Comparison of ENCODE assay signal across 1 cellular context in the genomic region with DNA sequence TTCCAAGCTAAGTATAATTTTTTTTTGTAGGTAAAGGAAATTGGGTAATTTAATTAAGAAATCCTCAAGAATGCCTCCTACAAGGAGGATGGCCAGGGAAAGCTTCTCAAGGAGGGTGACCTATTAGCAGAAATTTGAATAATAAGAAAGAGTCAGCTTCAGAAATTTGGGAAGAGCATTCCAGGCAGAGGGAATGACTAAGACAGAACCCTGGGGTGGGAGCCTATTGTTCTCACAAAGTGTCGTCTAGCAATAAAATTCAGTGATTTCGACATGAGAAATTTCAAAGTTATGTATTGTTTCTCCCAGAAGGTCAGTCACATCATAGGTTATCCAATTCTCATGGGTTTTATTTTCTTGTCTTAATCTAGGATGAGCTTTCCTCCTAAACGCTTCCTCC.
TF ChIP-seq lines count a peak whose summit lies in the region.

No MANE protein-coding gene starts in this region.

TF ChIP-seq in H1, 55 proteins besides CTCF, POLR2A, EP300 and RAD21 (continued from another document):
- TF ChIP-seq CBX5 (IDR thresholded peaks at IDR 0.05; ENCODE audit: low read depth, low read length) = no peak
- TF ChIP-seq BCL11A (IDR thresholded peaks at IDR 0.05; ENCODE audit: low read depth in 2 of 2, low read length in 2 of 2) = no peak
- no peak for TF ChIP-seq YY1 (IDR thresholded peaks at IDR 0.05; ENCODE audit: low read depth, low read length)
- no peak for TF ChIP-seq SIN3A (conservative IDR thresholded peaks at IDR 0.05 in 1 of 2, IDR thresholded peaks at IDR 0.05 in 1 of 2; ENCODE audit: low read depth in 1 of 2, low read length in 2 of 2)
- no peak for TF ChIP-seq TCF12 (IDR thresholded peaks at IDR 0.05; ENCODE audit: low read depth, low read length)
- TF ChIP-seq FOSL1 (IDR thresholded peaks at IDR 0.05; ENCODE audit: insufficient read depth, low read depth, low read length) = no peak
- no peak for TF ChIP-seq GTF2F1 (IDR thresholded peaks at IDR 0.05; ENCODE audit: borderline replicate concordance, low read depth, low read length)
- no peak for TF ChIP-seq POLR2AphosphoS5 (IDR thresholded peaks at IDR 0.05; ENCODE audit: low read depth, low read length)
- no peak for TF ChIP-seq SP2 (IDR thresholded peaks at IDR 0.05; ENCODE audit: low read length)
- no peak for TF ChIP-seq PHF8 (conservative IDR thresholded peaks at IDR 0.05; ENCODE audit: low read depth, low read length)
- no peak for TF ChIP-seq GABPA (IDR thresholded peaks at IDR 0.05; ENCODE audit: borderline replicate concordance, insufficient read depth, low read length)
- TF ChIP-seq CEBPB (IDR thresholded peaks at IDR 0.05; ENCODE audit: low read depth, low read length) = peak; percentile 3; the same call in 1 of the 2 replicates
- no peak for TF ChIP-seq RNF2 (IDR thresholded peaks at IDR 0.05; ENCODE audit: borderline replicate concordance, low read depth, low read length, missing control alignments, poor library complexity, severe bottlenecking)
- TF ChIP-seq SIX5 (IDR thresholded peaks at IDR 0.05; ENCODE audit: low read depth, low read length) = no peak
- TF ChIP-seq JUN (IDR thresholded peaks at IDR 0.05; ENCODE audit: low read depth, low read length) = 0 out of 2 replicates have a peak, but pooled peaks have one; percentile 20
- peak; percentile 53 for TF ChIP-seq TEAD4 (IDR thresholded peaks at IDR 0.05; ENCODE audit: low read depth, low read length)
- TF ChIP-seq KDM4A (IDR thresholded peaks at IDR 0.05; ENCODE audit: low read depth, low read length, severe bottlenecking) = no peak
- TF ChIP-seq, protein P1, sequence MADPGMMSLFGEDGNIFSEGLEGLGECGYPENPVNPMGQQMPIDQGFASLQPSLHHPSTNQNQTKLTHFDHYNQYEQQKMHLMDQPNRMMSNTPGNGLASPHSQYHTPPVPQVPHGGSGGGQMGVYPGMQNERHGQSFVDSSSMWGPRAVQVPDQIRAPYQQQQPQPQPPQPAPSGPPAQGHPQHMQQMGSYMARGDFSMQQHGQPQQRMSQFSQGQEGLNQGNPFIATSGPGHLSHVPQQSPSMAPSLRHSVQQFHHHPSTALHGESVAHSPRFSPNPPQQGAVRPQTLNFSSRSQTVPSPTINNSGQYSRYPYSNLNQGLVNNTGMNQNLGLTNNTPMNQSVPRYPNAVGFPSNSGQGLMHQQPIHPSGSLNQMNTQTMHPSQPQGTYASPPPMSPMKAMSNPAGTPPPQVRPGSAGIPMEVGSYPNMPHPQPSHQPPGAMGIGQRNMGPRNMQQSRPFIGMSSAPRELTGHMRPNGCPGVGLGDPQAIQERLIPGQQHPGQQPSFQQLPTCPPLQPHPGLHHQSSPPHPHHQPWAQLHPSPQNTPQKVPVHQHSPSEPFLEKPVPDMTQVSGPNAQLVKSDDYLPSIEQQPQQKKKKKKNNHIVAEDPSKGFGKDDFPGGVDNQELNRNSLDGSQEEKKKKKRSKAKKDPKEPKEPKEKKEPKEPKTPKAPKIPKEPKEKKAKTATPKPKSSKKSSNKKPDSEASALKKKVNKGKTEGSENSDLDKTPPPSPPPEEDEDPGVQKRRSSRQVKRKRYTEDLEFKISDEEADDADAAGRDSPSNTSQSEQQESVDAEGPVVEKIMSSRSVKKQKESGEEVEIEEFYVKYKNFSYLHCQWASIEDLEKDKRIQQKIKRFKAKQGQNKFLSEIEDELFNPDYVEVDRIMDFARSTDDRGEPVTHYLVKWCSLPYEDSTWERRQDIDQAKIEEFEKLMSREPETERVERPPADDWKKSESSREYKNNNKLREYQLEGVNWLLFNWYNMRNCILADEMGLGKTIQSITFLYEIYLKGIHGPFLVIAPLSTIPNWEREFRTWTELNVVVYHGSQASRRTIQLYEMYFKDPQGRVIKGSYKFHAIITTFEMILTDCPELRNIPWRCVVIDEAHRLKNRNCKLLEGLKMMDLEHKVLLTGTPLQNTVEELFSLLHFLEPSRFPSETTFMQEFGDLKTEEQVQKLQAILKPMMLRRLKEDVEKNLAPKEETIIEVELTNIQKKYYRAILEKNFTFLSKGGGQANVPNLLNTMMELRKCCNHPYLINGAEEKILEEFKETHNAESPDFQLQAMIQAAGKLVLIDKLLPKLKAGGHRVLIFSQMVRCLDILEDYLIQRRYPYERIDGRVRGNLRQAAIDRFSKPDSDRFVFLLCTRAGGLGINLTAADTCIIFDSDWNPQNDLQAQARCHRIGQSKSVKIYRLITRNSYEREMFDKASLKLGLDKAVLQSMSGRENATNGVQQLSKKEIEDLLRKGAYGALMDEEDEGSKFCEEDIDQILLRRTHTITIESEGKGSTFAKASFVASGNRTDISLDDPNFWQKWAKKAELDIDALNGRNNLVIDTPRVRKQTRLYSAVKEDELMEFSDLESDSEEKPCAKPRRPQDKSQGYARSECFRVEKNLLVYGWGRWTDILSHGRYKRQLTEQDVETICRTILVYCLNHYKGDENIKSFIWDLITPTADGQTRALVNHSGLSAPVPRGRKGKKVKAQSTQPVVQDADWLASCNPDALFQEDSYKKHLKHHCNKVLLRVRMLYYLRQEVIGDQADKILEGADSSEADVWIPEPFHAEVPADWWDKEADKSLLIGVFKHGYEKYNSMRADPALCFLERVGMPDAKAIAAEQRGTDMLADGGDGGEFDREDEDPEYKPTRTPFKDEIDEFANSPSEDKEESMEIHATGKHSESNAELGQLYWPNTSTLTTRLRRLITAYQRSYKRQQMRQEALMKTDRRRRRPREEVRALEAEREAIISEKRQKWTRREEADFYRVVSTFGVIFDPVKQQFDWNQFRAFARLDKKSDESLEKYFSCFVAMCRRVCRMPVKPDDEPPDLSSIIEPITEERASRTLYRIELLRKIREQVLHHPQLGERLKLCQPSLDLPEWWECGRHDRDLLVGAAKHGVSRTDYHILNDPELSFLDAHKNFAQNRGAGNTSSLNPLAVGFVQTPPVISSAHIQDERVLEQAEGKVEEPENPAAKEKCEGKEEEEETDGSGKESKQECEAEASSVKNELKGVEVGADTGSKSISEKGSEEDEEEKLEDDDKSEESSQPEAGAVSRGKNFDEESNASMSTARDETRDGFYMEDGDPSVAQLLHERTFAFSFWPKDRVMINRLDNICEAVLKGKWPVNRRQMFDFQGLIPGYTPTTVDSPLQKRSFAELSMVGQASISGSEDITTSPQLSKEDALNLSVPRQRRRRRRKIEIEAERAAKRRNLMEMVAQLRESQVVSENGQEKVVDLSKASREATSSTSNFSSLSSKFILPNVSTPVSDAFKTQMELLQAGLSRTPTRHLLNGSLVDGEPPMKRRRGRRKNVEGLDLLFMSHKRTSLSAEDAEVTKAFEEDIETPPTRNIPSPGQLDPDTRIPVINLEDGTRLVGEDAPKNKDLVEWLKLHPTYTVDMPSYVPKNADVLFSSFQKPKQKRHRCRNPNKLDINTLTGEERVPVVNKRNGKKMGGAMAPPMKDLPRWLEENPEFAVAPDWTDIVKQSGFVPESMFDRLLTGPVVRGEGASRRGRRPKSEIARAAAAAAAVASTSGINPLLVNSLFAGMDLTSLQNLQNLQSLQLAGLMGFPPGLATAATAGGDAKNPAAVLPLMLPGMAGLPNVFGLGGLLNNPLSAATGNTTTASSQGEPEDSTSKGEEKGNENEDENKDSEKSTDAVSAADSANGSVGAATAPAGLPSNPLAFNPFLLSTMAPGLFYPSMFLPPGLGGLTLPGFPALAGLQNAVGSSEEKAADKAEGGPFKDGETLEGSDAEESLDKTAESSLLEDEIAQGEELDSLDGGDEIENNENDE (IDR thresholded peaks at IDR 0.05; ENCODE audit: insufficient replicate concordance, low read length) = no peak
- TF ChIP-seq EZH2 (IDR thresholded peaks at IDR 0.05; ENCODE audit: low read depth, low read length, severe bottlenecking) = no peak
- TF ChIP-seq SIRT6 (IDR thresholded peaks at IDR 0.05; ENCODE audit: low read length) = no peak
- TF ChIP-seq JUND (IDR thresholded peaks at IDR 0.05; ENCODE audit: low read length) = peak; percentile 71; the same call in 1 of the 2 replicates
- TF ChIP-seq ASH2L (IDR thresholded peaks at IDR 0.05; ENCODE audit: low read length) = no peak
- TF ChIP-seq, protein P2, sequence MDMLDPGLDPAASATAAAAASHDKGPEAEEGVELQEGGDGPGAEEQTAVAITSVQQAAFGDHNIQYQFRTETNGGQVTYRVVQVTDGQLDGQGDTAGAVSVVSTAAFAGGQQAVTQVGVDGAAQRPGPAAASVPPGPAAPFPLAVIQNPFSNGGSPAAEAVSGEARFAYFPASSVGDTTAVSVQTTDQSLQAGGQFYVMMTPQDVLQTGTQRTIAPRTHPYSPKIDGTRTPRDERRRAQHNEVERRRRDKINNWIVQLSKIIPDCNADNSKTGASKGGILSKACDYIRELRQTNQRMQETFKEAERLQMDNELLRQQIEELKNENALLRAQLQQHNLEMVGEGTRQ (IDR thresholded peaks at IDR 0.05; ENCODE audit: low read length) = no peak
- no peak for TF ChIP-seq TAF1 (IDR thresholded peaks at IDR 0.05; ENCODE audit: low read depth, low read length)
- TF ChIP-seq CTBP2 (IDR thresholded peaks at IDR 0.05; ENCODE audit: borderline replicate concordance, insufficient read depth, insufficient read length, low read length) = no peak
